In genomic region chr4:33873791-33874190, GRCh38 we compare ENCODE assay signal across 3 cellular contexts.
"Had no signal": no experiment of that assay in that cellular context is flagged by ENCODE, and none has a peak within 500 bp of the region (broad histone marks: within the 10 kb centered on the region; RNA-seq: fewer than 3 reads in every experiment).

No MANE protein-coding gene starts in this region.

- DNase-seq: GDM1, GF-D8 had no signal

- H3K4me3 ChIP-seq: GM12878 had no signal
